In genomic region chr10:3924344-3924743, GRCh38 we compare ENCODE assay signal across 14 cellular contexts.
DNase-seq lines count a peak whose midpoint lies in the region; ATAC-seq, FAIRE-seq and TF ChIP-seq lines count a peak whose summit lies in the region.
"Had no signal": no experiment of that assay in that cellular context is flagged by ENCODE, and none has a peak within 500 bp of the region (broad histone marks: within the 10 kb centered on the region; RNA-seq: fewer than 3 reads in every experiment).

No MANE protein-coding gene starts in this region.

- H3K36me3 Mint-ChIP-seq in astrocyte (ENCODE audit: low read depth, unreplicated experiment) = no peaks in the 10 kb centered on the region
- H3K36me3 Mint-ChIP-seq: activated CD4-positive, alpha-beta memory T cell treated with anti-CD3 and anti-CD28 coated beads for 36 hours had no signal

- H3K27ac Mint-ChIP-seq in astrocyte (ENCODE audit: unreplicated experiment) = peak overlapping the region; percentile 99
- H3K27ac Mint-ChIP-seq: activated CD4-positive, alpha-beta memory T cell treated with anti-CD3 and anti-CD28 coated beads for 36 hours had no signal

- FAIRE-seq in astrocyte (lab: Jason Lieb, UNC) = peak; percentile 76
- no peak for FAIRE-seq in urothelium cell line (lab: Jason Lieb, UNC)
- FAIRE-seq: GM19239 had no signal

- no peak overlapping the region for H2AFZ ChIP-seq in astrocyte (ENCODE audit: low read depth, low read length)

- H3K9ac ChIP-seq in astrocyte (ENCODE audit: low read length) = no peak overlapping the region

- H3K27me3 ChIP-seq in left ventricle myocardium inferior (ENCODE audit: low read depth) (no peaks in the 10 kb centered on the region), astrocyte (ENCODE audit: insufficient read depth, low read length) (no peaks in the 10 kb centered on the region)
- H3K27me3 ChIP-seq: tibial nerve had no signal

- no peaks in the 10 kb centered on the region for H3K9me3 ChIP-seq in left ventricle myocardium inferior (replicated peaks)
- no peaks in the 10 kb centered on the region for H3K9me3 ChIP-seq in astrocyte (ENCODE audit: insufficient read depth, low read depth, low read length)
- H3K9me3 ChIP-seq: tibial nerve had no signal

- DNase-seq in left ventricle myocardium inferior (no peak), cardiac septum (ENCODE audit: low spot score) (no peak), astrocyte (ENCODE audit: low read depth) (peak; percentile 93), hepatic stellate cell (ENCODE audit: low spot score) (peak; percentile 56), urothelium cell line (ENCODE audit: low spot score) (peak; percentile 13), HUDEP-2 (lab: John Stamatoyannopoulos, UW; ENCODE audit: unreplicated experiment in 76 of 76) (no peak), NCI-H2081 treated with DMSO at 0.1 percent for 48 hours (lab: John Stamatoyannopoulos, UW) (no peak)
- DNase-seq: ACHN; activated CD4-positive, alpha-beta memory T cell treated with anti-CD3 and anti-CD28 coated beads for 36 hours; hypothalamus; NCI-H510A had no signal

- no peaks in the 10 kb centered on the region for H3K79me2 ChIP-seq in astrocyte (ENCODE audit: insufficient read depth, low read length)

- peaks cover 25% of the 10 kb centered on the region for H3K4me1 Mint-ChIP-seq in astrocyte (ENCODE audit: low read depth, unreplicated experiment)

- no peak overlapping the region for H3K4me2 ChIP-seq in astrocyte (ENCODE audit: low read length)

- no peak for ATAC-seq in HG03432 (IDR thresholded peaks at IDR 0.05; ENCODE audit: unreplicated experiment)

- H3K36me3 ChIP-seq in left ventricle myocardium inferior (no peaks in the 10 kb centered on the region), astrocyte (ENCODE audit: insufficient read depth, low read length) (no peaks in the 10 kb centered on the region)
- H3K36me3 ChIP-seq: tibial nerve had no signal

- intact Hi-C loops in left ventricle myocardium inferior (cut with micrococcal nuclease) = no loop called here
- intact Hi-C loops in cardiac septum (cut with DNase I) = no loop called here

- H3K27ac ChIP-seq in left ventricle myocardium inferior (replicated peaks) (peak overlapping the region; percentile 42), astrocyte (ENCODE audit: low read depth, low read length) (peak overlapping the region; percentile 36)
- H3K27ac ChIP-seq: tibial nerve had no signal

- H3K4me1 ChIP-seq in left ventricle myocardium inferior (peaks cover 53% of the 10 kb centered on the region), astrocyte (ENCODE audit: insufficient read depth, low read length) (peaks cover 8% of the 10 kb centered on the region)

- H3K27me3 Mint-ChIP-seq in astrocyte (ENCODE audit: low read depth, unreplicated experiment) = no peaks in the 10 kb centered on the region
- H3K27me3 Mint-ChIP-seq: activated CD4-positive, alpha-beta memory T cell treated with anti-CD3 and anti-CD28 coated beads for 36 hours had no signal

- peak overlapping the region; percentile 5 for H3K4me3 Mint-ChIP-seq in astrocyte (ENCODE audit: unreplicated experiment)
- H3K4me3 Mint-ChIP-seq: activated CD4-positive, alpha-beta memory T cell treated with anti-CD3 and anti-CD28 coated beads for 36 hours had no signal

- no peak overlapping the region for H3K4me3 ChIP-seq in left ventricle myocardium inferior
- H3K4me3 ChIP-seq in astrocyte (ENCODE audit: insufficient read depth, low read depth, low read length) = no peak overlapping the region
- H3K4me3 ChIP-seq: tibial nerve had no signal

- no peaks in the 10 kb centered on the region for H4K20me1 ChIP-seq in astrocyte (ENCODE audit: insufficient read depth, low read length)

- no peak for TF ChIP-seq CTCF in left ventricle myocardium inferior (IDR thresholded peaks at IDR 0.05; ENCODE audit: borderline replicate concordance)
- no peak for TF ChIP-seq CTCF in astrocyte (IDR thresholded peaks at IDR 0.05; ENCODE audit: insufficient read depth, low read depth, low read length)

- H3K9me3 Mint-ChIP-seq in astrocyte (ENCODE audit: unreplicated experiment) = peaks cover 5% of the 10 kb centered on the region
- H3K9me3 Mint-ChIP-seq: activated CD4-positive, alpha-beta memory T cell treated with anti-CD3 and anti-CD28 coated beads for 36 hours had no signal

Comparison
In these comparisons a context has a peak if more than half of its experiments do, and no peak if none do; other contexts are left out.
1. DNase-seq: peak in astrocyte (single experiment), hepatic stellate cell (single experiment) and urothelium cell line (single experiment); none in left ventricle myocardium inferior (single experiment), cardiac septum (single experiment), HUDEP-2 (0 of 76) and NCI-H2081 treated with DMSO at 0.1 percent for 48 hours (single experiment).